20 cellular contexts compared by ENCODE assay signal in the genomic region with DNA sequence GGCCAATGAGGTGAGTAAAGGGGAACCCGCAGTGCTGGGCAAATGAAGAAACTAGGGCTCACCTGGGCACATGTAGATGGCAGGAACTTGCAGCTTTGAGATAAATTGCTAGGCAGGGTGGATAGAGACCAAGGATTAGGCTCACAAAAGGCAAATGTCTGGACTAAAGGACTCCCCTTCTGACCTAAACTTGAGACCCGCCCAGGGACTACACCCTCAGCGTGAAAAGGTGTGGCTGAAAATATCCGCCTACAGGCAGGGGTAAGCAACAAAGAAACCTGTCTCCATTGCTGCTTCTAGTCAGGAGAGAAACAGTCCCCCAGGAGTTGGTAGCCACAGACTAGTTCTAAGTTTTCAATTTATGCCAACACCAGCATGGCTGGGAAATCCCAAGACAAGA. TPM values are rescaled to one million over a fixed set of nuclear protein-coding genes. Genes with fewer than 3 reads are reported as not detected.
"Had no signal": no experiment of that assay in that cellular context is flagged by ENCODE, and none has a peak within 500 bp of the region (broad histone marks: within the 10 kb centered on the region; RNA-seq: fewer than 3 reads in every experiment).

No MANE protein-coding gene starts in this region.

RNA-seq across cellular contexts. Expression of gene ROPN1, which starts 10.6 kb away (rescaled TPM):
- total RNA-seq: activated CD4-positive, alpha-beta memory T cell treated with anti-CD3 and anti-CD28 coated beads for 36 hours; activated CD4-positive, alpha-beta T cell treated with anti-CD3 and anti-CD28 coated beads for 36 hours; activated CD4-positive, alpha-beta T cell treated with anti-CD3 and anti-CD28 coated beads, Interleukin-2, amount 10 ng/mL, durations not matched to agents 24 days and 14 days; activated CD8-positive, alpha-beta memory T cell treated with anti-CD3 and anti-CD28 coated beads for 36 hours; activated CD8-positive, alpha-beta memory T cell treated with anti-CD3 and anti-CD28 coated beads, Interleukin-2, amount 10 ng/mL, durations not matched to agents 7 days and 5 days; activated CD8-positive, alpha-beta T cell treated with anti-CD3 and anti-CD28 coated beads, Interleukin-2, amount 10 ng/mL, durations not matched to agents 7 days and 5 days; activated naive CD4-positive, alpha-beta T cell treated with anti-CD3 and anti-CD28 coated beads for 36 hours; activated naive CD8-positive, alpha-beta T cell treated with anti-CD3 and anti-CD28 coated beads for 36 hours; activated T-helper 1 cell treated with anti-CD3 and anti-CD28 coated beads, Interleukin-12 subunit alpha, Interleukin-12 subunit beta, Interleukin-2, Interleukin-4 antibody, amounts not matched to agents 30 ng/mL and 10 ng/mL and 1 ng/mL, durations not matched to agents 14 hours and 24 hours and 36 hours; activated T-helper 2 cell treated with anti-CD3 and anti-CD28 coated beads, Interferon-gamma antibody, Interleukin-2, Interleukin-4, amounts not matched to agents 10 μg/mL and 5 μg/mL and 100 μg/mL, durations not matched to agents 14 hours and 24 hours and 36 hours; adrenal gland; aorta; body of pancreas; chondrocyte; dermis microvascular lymphatic vessel endothelial cell; endothelial cell of umbilical vein; foreskin keratinocyte; gastrocnemius medialis; T-helper 17 cell had no signal
- polyA plus RNA-seq: adrenal gland, aorta, endothelial cell of umbilical vein, esophagus, foreskin keratinocyte had no signal
